Comparison of ENCODE assay signal across 1 cellular context in the genomic region with DNA sequence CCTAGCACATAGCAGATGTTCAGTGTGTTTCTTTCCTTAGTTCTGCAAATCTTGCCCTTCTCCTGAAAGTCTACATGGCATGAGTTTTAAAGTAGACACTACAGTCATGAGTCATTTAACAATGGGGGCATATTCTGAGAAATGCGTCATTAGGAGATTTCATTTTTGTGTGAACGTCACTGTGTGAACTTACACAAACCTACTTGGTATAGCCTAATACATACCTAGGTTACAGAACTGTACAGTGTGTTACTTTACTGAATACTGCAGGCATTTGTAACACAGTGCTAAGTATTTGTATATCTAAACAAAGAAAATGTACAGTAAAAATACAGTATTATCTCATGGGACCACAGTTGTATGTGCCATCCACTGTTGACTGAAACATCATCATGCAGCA.
TF ChIP-seq lines count a peak whose summit lies in the region.

No MANE protein-coding gene starts in this region.

TF ChIP-seq in IMR-90, 13 proteins besides CTCF, POLR2A, EP300 and RAD21:
- no peak for TF ChIP-seq USF2 (IDR thresholded peaks at IDR 0.05; ENCODE audit: low read depth, low read length)
- no peak for TF ChIP-seq MXI1 (IDR thresholded peaks at IDR 0.05; ENCODE audit: borderline replicate concordance, low read depth, low read length)
- TF ChIP-seq FOS (IDR thresholded peaks at IDR 0.05; ENCODE audit: low read depth, low read length) = no peak
- no peak for TF ChIP-seq SMC3 (IDR thresholded peaks at IDR 0.05; ENCODE audit: low read depth, low read length)
- TF ChIP-seq MAFK (IDR thresholded peaks at IDR 0.05; ENCODE audit: low read depth, low read length) = no peak
- no peak for TF ChIP-seq MAZ (IDR thresholded peaks at IDR 0.05; ENCODE audit: borderline replicate concordance, low read depth, low read length)
- TF ChIP-seq CHD1 (IDR thresholded peaks at IDR 0.05; ENCODE audit: low read depth, low read length) = no peak
- no peak for TF ChIP-seq CEBPB (IDR thresholded peaks at IDR 0.05; ENCODE audit: low read depth, low read length)
- TF ChIP-seq, protein P1, sequence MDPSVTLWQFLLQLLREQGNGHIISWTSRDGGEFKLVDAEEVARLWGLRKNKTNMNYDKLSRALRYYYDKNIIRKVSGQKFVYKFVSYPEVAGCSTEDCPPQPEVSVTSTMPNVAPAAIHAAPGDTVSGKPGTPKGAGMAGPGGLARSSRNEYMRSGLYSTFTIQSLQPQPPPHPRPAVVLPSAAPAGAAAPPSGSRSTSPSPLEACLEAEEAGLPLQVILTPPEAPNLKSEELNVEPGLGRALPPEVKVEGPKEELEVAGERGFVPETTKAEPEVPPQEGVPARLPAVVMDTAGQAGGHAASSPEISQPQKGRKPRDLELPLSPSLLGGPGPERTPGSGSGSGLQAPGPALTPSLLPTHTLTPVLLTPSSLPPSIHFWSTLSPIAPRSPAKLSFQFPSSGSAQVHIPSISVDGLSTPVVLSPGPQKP (IDR thresholded peaks at IDR 0.05; ENCODE audit: borderline replicate concordance, low read depth, low read length) = no peak
- TF ChIP-seq NFE2L2 (IDR thresholded peaks at IDR 0.05; ENCODE audit: low read depth, low read length) = no peak
- no peak for TF ChIP-seq RFX5 (IDR thresholded peaks at IDR 0.05; ENCODE audit: low read depth, low read length)
- TF ChIP-seq BHLHE40 (IDR thresholded peaks at IDR 0.05; ENCODE audit: low read depth, low read length) = no peak
- TF ChIP-seq RCOR1 (IDR thresholded peaks at IDR 0.05; ENCODE audit: insufficient replicate concordance, low read length) = no peak
